ENCODE assay signal across 8 cellular contexts in genomic region chr11:134275534-134276395, GRCh38. TPM values are rescaled to one million over a fixed set of nuclear protein-coding genes. Genes with fewer than 3 reads are reported as not detected.
DNase-seq lines count a peak whose midpoint lies in the region; ATAC-seq and TF ChIP-seq lines count a peak whose summit lies in the region.

GLB1L3 (plus strand) TSS chr11:134276379; CDS start chr11:134276741, 362 bp downstream.

- H3K4me3 ChIP-seq in fibroblast of mammary gland (ENCODE audit: control insufficient read depth, low read depth, low read length) (no peak within 1 kb of the TSS), neural progenitor cell (peak within 1 kb of the TSS; percentile 50), stomach smooth muscle (ENCODE audit: low read length in 2 of 2) (peak within 1 kb of the TSS; percentile 50 to 55)

- H3K9me3 ChIP-seq in neural progenitor cell (ENCODE audit: low read depth) (no peaks in the 10 kb centered on the region), stomach smooth muscle (ENCODE audit: control insufficient read depth in 2 of 2, low read length in 2 of 2) (peaks cover 3 to 5% of the 10 kb centered on the region in 2 donors)

- H3K4me2 ChIP-seq in neural progenitor cell: peak within 1 kb of the TSS; percentile 74

- H3F3A ChIP-seq in neural progenitor cell (ENCODE audit: low read depth): peaks cover 16% of the 10 kb centered on the region

- H3K36me3 ChIP-seq in neural progenitor cell (no peaks in the 10 kb centered on the region), stomach smooth muscle (ENCODE audit: control insufficient read depth in 2 of 2, insufficient read depth in 2 of 2, low read length in 2 of 2) (no peaks in the 10 kb centered on the region)

- H3K27me3 Mint-ChIP-seq in neural progenitor cell (ENCODE audit: insufficient read depth, low read depth): peaks cover 57% of the 10 kb centered on the region

- TF ChIP-seq CTCF in fibroblast of mammary gland (conservative IDR thresholded peaks at IDR 0.05; ENCODE audit: control insufficient read depth, insufficient read depth, low read depth, low read length) (peak; percentile 11), neural progenitor cell (IDR thresholded peaks at IDR 0.05) (peak; percentile 48)

- H3K4me1 ChIP-seq in neural progenitor cell (no peaks in the 10 kb centered on the region), stomach smooth muscle (ENCODE audit: control insufficient read depth, insufficient read depth, low read length) (peaks cover 15% of the 10 kb centered on the region)

- H3K4me3 Mint-ChIP-seq in neural progenitor cell: peak within 1 kb of the TSS; percentile 86

- H2AFZ ChIP-seq in neural progenitor cell (replicated peaks): peak within 1 kb of the TSS; percentile 53

- peaks cover 35% of the 10 kb centered on the region for H3K4me1 Mint-ChIP-seq in neural progenitor cell

- no peaks in the 10 kb centered on the region for H3K79me2 ChIP-seq in neural progenitor cell (ENCODE audit: low read depth)

- peaks cover 14% of the 10 kb centered on the region for H4K20me1 ChIP-seq in neural progenitor cell (ENCODE audit: low read depth)

- no peak within 1 kb of the TSS for H3K9ac ChIP-seq in neural progenitor cell
- H3K9ac ChIP-seq in stomach smooth muscle (ENCODE audit: low read length in 2 of 2): no peak within 1 kb of the TSS

- H3K36me3 Mint-ChIP-seq in neural progenitor cell: peaks cover 4% of the 10 kb centered on the region

- peaks cover 3% of the 10 kb centered on the region for H3K9me3 Mint-ChIP-seq in neural progenitor cell

- ATAC-seq in GM21576 (IDR thresholded peaks at IDR 0.05; ENCODE audit: unreplicated experiment): peak; percentile 66

- H3K27me3 ChIP-seq in neural progenitor cell (peaks cover 83% of the 10 kb centered on the region), stomach smooth muscle (ENCODE audit: control insufficient read depth in 1 of 2, insufficient read depth in 2 of 2, low read length in 2 of 2) (peaks cover 48 to 65% of the 10 kb centered on the region in 2 donors)

- no peak within 1 kb of the TSS for H3K27ac Mint-ChIP-seq in neural progenitor cell

- H3K27ac ChIP-seq in neural progenitor cell (no peak within 1 kb of the TSS), stomach smooth muscle (ENCODE audit: low read length) (no peak within 1 kb of the TSS)

- DNase-seq in COLO668 (lab: John Stamatoyannopoulos, UW; ENCODE audit: unreplicated experiment): peak; percentile 35
- peak; percentile 52 for DNase-seq in NCI-H2107 treated with DMSO at 0.1 percent for 48 hours (lab: John Stamatoyannopoulos, UW; ENCODE audit: unreplicated experiment)
- peak; percentile 83 for DNase-seq in activated T-cell treated with anti-CD3 and anti-CD28 coated beads, Interleukin-2, amount 50 U/mL, for 1 hour
- DNase-seq in fibroblast of mammary gland (ENCODE audit: low read depth): no peak
- DNase-seq in neural progenitor cell (ENCODE audit: low spot score): peak; percentile 76
- no peak for DNase-seq in NCI-H774 (lab: John Stamatoyannopoulos, UW)

RNA-seq across cellular contexts. Expression of gene GLB1L3, which starts in this region (rescaled TPM):
- 0.09 TPM in 1 of 2 replicates, not detected in the other for total RNA-seq in neural progenitor cell (ENCODE audit: low replicate concordance)

Comparison
In these comparisons a context has a peak if more than half of its experiments do, and no peak if none do; other contexts are left out.
1. Peak in DNase-seq, H3K4me3 ChIP-seq and H3K4me2 ChIP-seq in neural progenitor cell; RNA of the gene not detected or under 1 TPM.
2. DNase-seq: peak in COLO668 (single experiment), NCI-H2107 treated with DMSO at 0.1 percent for 48 hours (single experiment) and activated T-cell treated with anti-CD3 and anti-CD28 coated beads, Interleukin-2, amount 50 U/mL, for 1 hour (single experiment); none in fibroblast of mammary gland (single experiment) and NCI-H774 (single experiment).